In the genomic region with DNA sequence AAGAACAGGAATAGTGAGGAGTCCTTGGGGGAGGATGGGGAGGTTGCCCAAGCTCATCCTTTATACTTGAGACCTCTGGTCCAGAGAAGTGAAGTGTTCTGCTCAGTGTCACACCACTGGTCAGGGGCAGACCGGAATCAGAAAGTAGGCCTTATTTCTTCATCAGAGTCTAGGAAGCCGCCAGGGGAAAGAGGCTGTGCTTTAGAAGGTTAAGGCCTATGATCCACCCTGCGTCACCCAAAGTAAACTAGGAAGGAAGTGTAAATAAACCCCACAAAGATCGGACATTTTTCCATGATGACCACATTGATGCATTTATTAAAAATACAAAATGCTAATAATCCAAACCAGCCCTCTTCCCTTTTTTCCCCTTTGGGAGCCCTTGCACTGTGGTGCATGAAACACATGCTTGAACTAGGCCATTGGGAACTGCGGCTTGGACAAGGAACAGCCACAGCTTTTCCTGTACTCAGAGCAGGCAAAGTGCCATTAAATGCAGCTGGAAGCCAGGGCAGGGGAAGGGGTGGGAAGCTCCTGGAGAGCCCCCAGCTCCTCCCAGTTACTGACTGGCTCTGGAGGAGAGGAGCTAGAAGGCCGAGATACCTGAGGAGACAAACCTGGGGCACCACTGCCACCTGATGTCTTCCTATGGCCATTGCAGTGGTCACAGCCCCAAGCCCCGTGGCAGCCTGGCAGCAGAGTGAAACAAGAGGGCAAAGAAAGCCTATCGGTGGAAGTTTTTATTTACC, we compare ENCODE assay signal across 8 cellular contexts. TPM values are rescaled to one million over a fixed set of nuclear protein-coding genes. Genes with fewer than 3 reads are reported as not detected.
DNase-seq lines count a peak whose midpoint lies in the region; ATAC-seq and TF ChIP-seq lines count a peak whose summit lies in the region.

No MANE protein-coding gene starts in this region.

- peak; percentile 89 for ATAC-seq in omental fat pad (ENCODE audit: low FRiP score)

- no peak overlapping the region for H3K27ac ChIP-seq in RWPE1

- peak; percentile 87 for TF ChIP-seq CTCF in GM12865 (IDR thresholded peaks at IDR 0.05; ENCODE audit: insufficient read depth, low read depth, low read length, missing control alignments)
- TF ChIP-seq CTCF in RWPE1 (conservative IDR thresholded peaks at IDR 0.05; ENCODE audit: low read depth), result peak; percentile 83
- peak in 1 of 3 donors; percentile 44 for TF ChIP-seq CTCF in omental fat pad (IDR thresholded peaks at IDR 0.05)

- POLR2A ChIA-PET in RWPE1 (lab: Yijun Ruan, JAX; ENCODE audit: low non-redundant PET), result no interaction called here

- peak; percentile 86 for DNase-seq in GM12865 (ENCODE audit: low read depth)
- peak; percentile 70 for DNase-seq in LHCN-M2 (ENCODE audit: low read depth)
- DNase-seq in RWPE1 (ENCODE audit: low spot score), result peak; percentile 70
- peak; percentile 35 for DNase-seq in activated gamma-delta T cell treated with Interleukin-2 at 50 U/mL for 16 hours
- DNase-seq in germinal center (ENCODE audit: low spot score), result peak; percentile 40
- peak; percentile 34 for DNase-seq in omental fat pad (ENCODE audit: low spot score)
- peak; percentile 80 for DNase-seq in superior temporal gyrus (ENCODE audit: extremely low spot score)
- no peak for DNase-seq in OCI-M2 (lab: John Stamatoyannopoulos, UW; ENCODE audit: unreplicated experiment)

- CTCF ChIA-PET in RWPE1 (lab: Yijun Ruan, JAX), result interaction anchor here (0.5 to 1.8 kb wide), 8 partner anchors 9 to 327 kb away, joined by 3 to 7 read pairs (median 4); no protein-coding TSS in a partner anchor

- no peak overlapping the region for H3K4me3 ChIP-seq in GM12865 (ENCODE audit: low read depth, low read length)

RNA-seq across cellular contexts. Expression of gene CDC25A, which starts 37.0 kb away (rescaled TPM):
- total RNA-seq in LHCN-M2 (2014; rRNA removed), result 21.8 and 34.2 TPM in 2 replicates
- polyA plus RNA-seq in LHCN-M2 (2012), result 6.9 TPM
- total RNA-seq in omental fat pad, result 1 to 10 TPM in 2 of 4 donors, under 1 TPM in 2; 0.19 to 2.9 (median 1.5) TPM
